ENCODE assay signal across 8 cellular contexts in the genomic region with DNA sequence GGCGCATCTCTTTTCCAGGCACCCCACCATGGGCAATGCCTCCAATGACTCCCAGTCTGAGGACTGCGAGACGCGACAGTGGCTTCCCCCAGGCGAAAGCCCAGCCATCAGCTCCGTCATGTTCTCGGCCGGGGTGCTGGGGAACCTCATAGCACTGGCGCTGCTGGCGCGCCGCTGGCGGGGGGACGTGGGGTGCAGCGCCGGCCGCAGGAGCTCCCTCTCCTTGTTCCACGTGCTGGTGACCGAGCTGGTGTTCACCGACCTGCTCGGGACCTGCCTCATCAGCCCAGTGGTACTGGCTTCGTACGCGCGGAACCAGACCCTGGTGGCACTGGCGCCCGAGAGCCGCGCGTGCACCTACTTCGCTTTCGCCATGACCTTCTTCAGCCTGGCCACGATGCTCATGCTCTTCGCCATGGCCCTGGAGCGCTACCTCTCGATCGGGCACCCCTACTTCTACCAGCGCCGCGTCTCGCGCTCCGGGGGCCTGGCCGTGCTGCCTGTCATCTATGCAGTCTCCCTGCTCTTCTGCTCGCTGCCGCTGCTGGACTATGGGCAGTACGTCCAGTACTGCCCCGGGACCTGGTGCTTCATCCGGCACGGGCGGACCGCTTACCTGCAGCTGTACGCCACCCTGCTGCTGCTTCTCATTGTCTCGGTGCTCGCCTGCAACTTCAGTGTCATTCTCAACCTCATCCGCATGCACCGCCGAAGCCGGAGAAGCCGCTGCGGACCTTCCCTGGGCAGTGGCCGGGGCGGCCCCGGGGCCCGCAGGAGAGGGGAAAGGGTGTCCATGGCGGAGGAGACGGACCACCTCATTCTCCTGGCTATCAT. TPM values are rescaled to one million over a fixed set of nuclear protein-coding genes. Genes with fewer than 3 reads are reported as not detected.
DNase-seq lines count a peak whose midpoint lies in the region; ATAC-seq, FAIRE-seq and TF ChIP-seq lines count a peak whose summit lies in the region.

No MANE protein-coding gene starts in this region.

- H3K4me1 ChIP-seq in endodermal cell (ENCODE audit: control insufficient read depth, insufficient read depth, low read length), result no peaks in the 10 kb centered on the region
- H3K4me1 ChIP-seq in muscle layer of colon (ENCODE audit: insufficient read depth, low read length), result peaks cover 18% of the 10 kb centered on the region
- peaks cover 24% of the 10 kb centered on the region for H3K4me1 ChIP-seq in stomach smooth muscle (ENCODE audit: control insufficient read depth, insufficient read depth, low read length)

- H3K27ac ChIP-seq in endodermal cell (ENCODE audit: low read depth, low read length) (no peak overlapping the region), muscle layer of colon (ENCODE audit: low read depth, low read length) (no peak overlapping the region), stomach smooth muscle (ENCODE audit: low read length) (peak overlapping the region; percentile 90)

- peak; percentile 90 for FAIRE-seq in GM12891 (lab: Jason Lieb, UNC)

- peak; percentile 15 for ATAC-seq in HG03442 (IDR thresholded peaks at IDR 0.05; ENCODE audit: unreplicated experiment)

- H3K4me3 ChIP-seq in endodermal cell (ENCODE audit: low read length) (peak overlapping the region; percentile 80), muscle layer of colon (ENCODE audit: low read depth in 1 of 2, low read length in 2 of 2) (peak overlapping the region; percentile 46 to 74), stomach smooth muscle (ENCODE audit: low read length in 2 of 2) (peak overlapping the region; percentile 74 to 93)

- H3K27me3 Mint-ChIP-seq in endodermal cell (ENCODE audit: insufficient read depth), result peaks cover 75% of the 10 kb centered on the region

- peak overlapping the region; percentile 61 for H3K4me3 Mint-ChIP-seq in endodermal cell

- no peak for TF ChIP-seq POLR2A in GM12891 (IDR thresholded peaks at IDR 0.05; ENCODE audit: low read depth, low read length)

- DNase-seq in GM12891 (ENCODE audit: insufficient read length, low spot score), result peak; percentile 40
- DNase-seq in activated CD4-positive, alpha-beta T cell treated with anti-CD3 and anti-CD28 coated beads, Interleukin-2, amount 50 U/mL, for 4 hours, result peak; percentile 19 to 20
- DNase-seq in endodermal cell, result peak; percentile 79
- DNase-seq in GDM1 (lab: John Stamatoyannopoulos, UW), result no peak
- DNase-seq in cerebellum (ENCODE audit: low spot score), result no peak

- H3K9ac ChIP-seq in endodermal cell (ENCODE audit: extremely low read depth, low read length, poor library complexity, severe bottlenecking), result no peak overlapping the region
- H3K9ac ChIP-seq in muscle layer of colon (ENCODE audit: low read length), result peak overlapping the region; percentile 24
- peak overlapping the region; percentile 84 to 89 for H3K9ac ChIP-seq in stomach smooth muscle (ENCODE audit: low read length in 2 of 2)

- no peaks in the 10 kb centered on the region for H3K9me3 Mint-ChIP-seq in endodermal cell

- H3K36me3 ChIP-seq in endodermal cell (ENCODE audit: control insufficient read depth, insufficient read depth, low read length), result no peaks in the 10 kb centered on the region
- H3K36me3 ChIP-seq in muscle layer of colon (ENCODE audit: insufficient read depth, low read length), result no peaks in the 10 kb centered on the region
- H3K36me3 ChIP-seq in stomach smooth muscle (ENCODE audit: control insufficient read depth in 2 of 2, insufficient read depth in 2 of 2, low read length in 2 of 2), result no peaks in the 10 kb centered on the region

- no peak overlapping the region for H3K27ac Mint-ChIP-seq in endodermal cell

- H3K9me3 ChIP-seq in endodermal cell (ENCODE audit: control insufficient read depth, low read length) (no peaks in the 10 kb centered on the region), muscle layer of colon (ENCODE audit: low read length) (no peaks in the 10 kb centered on the region), stomach smooth muscle (ENCODE audit: control insufficient read depth in 2 of 2, low read length in 2 of 2) (no peaks in the 10 kb centered on the region)

- no peak for TF ChIP-seq CTCF in endodermal cell (conservative IDR thresholded peaks at IDR 0.05)

- peaks cover 12% of the 10 kb centered on the region for H3K4me1 Mint-ChIP-seq in endodermal cell

- no peaks in the 10 kb centered on the region for H3K36me3 Mint-ChIP-seq in endodermal cell (ENCODE audit: low read depth)

- peaks cover 80% of the 10 kb centered on the region for H3K27me3 ChIP-seq in endodermal cell (ENCODE audit: control insufficient read depth, insufficient read depth, low read length, poor library complexity, severe bottlenecking)
- peaks cover 0 to 16% of the 10 kb centered on the region in 2 donors for H3K27me3 ChIP-seq in muscle layer of colon (ENCODE audit: control insufficient read depth in 1 of 2, insufficient read depth in 2 of 2, low read length in 2 of 2)
- no peaks in the 10 kb centered on the region for H3K27me3 ChIP-seq in stomach smooth muscle (ENCODE audit: control insufficient read depth in 1 of 2, insufficient read depth in 2 of 2, low read length in 2 of 2)

- WGBS in endodermal cell (ENCODE audit: insufficient coverage in 1 of 2, insufficient read length in 1 of 2), 2 experiments, result 3 to 6% methylated on average over 13 to 67 of the region's 67 CpGs

TF ChIP-seq in GM12891, 5 proteins besides CTCF, POLR2A, EP300 and RAD21:
- TF ChIP-seq PAX5 (IDR thresholded peaks at IDR 0.05; ENCODE audit: insufficient read depth, low read length, severe bottlenecking) (no peak), SPI1 (IDR thresholded peaks at IDR 0.05; ENCODE audit: low read depth, low read length) (no peak), TAF1 (IDR thresholded peaks at IDR 0.05; ENCODE audit: low read depth, low read length) (no peak), POLR2AphosphoS5 (IDR thresholded peaks at IDR 0.05; ENCODE audit: low read depth, low read length) (no peak), POU2F2 (IDR thresholded peaks at IDR 0.05; ENCODE audit: low read depth, low read length) (no peak)

RNA-seq across cellular contexts. Expression of a gene that starts 0.6 kb away (rescaled TPM):
- not detected for polyA plus RNA-seq in GM12891 (2012; ENCODE audit: low read depth, missing spikeins)
- total RNA-seq in endodermal cell (not detected), cerebellum (0.45 TPM)
- polyA plus RNA-seq in endodermal cell (2013, experiment 1 of 2), result 0.11 TPM
- 0.12 TPM for polyA plus RNA-seq in endodermal cell (2013, experiment 2 of 2)

RNA-seq across cellular contexts. Expression of a gene that starts 47.2 kb away (rescaled TPM):
- not detected for polyA plus RNA-seq in GM12891 (2012; ENCODE audit: low read depth, missing spikeins)
- under 1 TPM in 1 of 2 donors, not detected in 1; 0.09 TPM for total RNA-seq in endodermal cell
- polyA plus RNA-seq in endodermal cell (2013, experiment 1 of 2), result not detected
- polyA plus RNA-seq in endodermal cell (2013, experiment 2 of 2), result not detected
- 0.36 TPM for total RNA-seq in cerebellum

Comparison
In these comparisons a context has a peak if more than half of its experiments do, and no peak if none do; other contexts are left out.
1. DNase-seq: peak in GM12891 (single experiment), activated CD4-positive, alpha-beta T cell treated with anti-CD3 and anti-CD28 coated beads, Interleukin-2, amount 50 U/mL, for 4 hours (2 of 2) and endodermal cell (single experiment); none in GDM1 (single experiment) and cerebellum (single experiment).
2. Peak in every context shown above with its lines, with median percentiles within 50 percentile points of each other: H3K4me3 ChIP-seq.